13 cellular contexts compared by ENCODE assay signal in genomic region chr1:2106681-2107405, GRCh38.
"Had no signal": no experiment of that assay in that cellular context is flagged by ENCODE, and none has a peak within 500 bp of the region (broad histone marks: within the 10 kb centered on the region; RNA-seq: fewer than 3 reads in every experiment).

No MANE protein-coding gene starts in this region.

- ATAC-seq: pancreas had no signal

- H3K27ac Mint-ChIP-seq: activated B cell treated with CpG ODN at 0.5 μM for 24 hours; activated T-helper 1 cell treated with anti-CD3 and anti-CD28 coated beads, Interleukin-12 subunit alpha, Interleukin-12 subunit beta, Interleukin-2, Interleukin-4 antibody, amounts not matched to agents 30 ng/mL and 10 ng/mL and 1 ng/mL, durations not matched to agents 14 hours and 24 hours and 36 hours had no signal

- H3K27me3 ChIP-seq: pancreas had no signal

- H3K4me3 ChIP-seq: pancreas, SJCRH30, tibial nerve had no signal

- H3K9me3 Mint-ChIP-seq: activated B cell treated with CpG ODN at 0.5 μM for 24 hours; activated T-helper 1 cell treated with anti-CD3 and anti-CD28 coated beads, Interleukin-12 subunit alpha, Interleukin-12 subunit beta, Interleukin-2, Interleukin-4 antibody, amounts not matched to agents 30 ng/mL and 10 ng/mL and 1 ng/mL, durations not matched to agents 14 hours and 24 hours and 36 hours; neural crest cell had no signal

- H3K27ac ChIP-seq: pancreas, SJCRH30, tibial nerve had no signal

- DNase-seq: activated B cell treated with CpG ODN at 0.5 μM for 24 hours; activated CD4-positive, alpha-beta T cell treated with anti-CD3 and anti-CD28 coated beads for 48 hours; anterior cingulate cortex; cerebellar nuclear complex; erythroblast; islet precursor cell; stimulated activated naive CD4-positive, alpha-beta T cell; T-helper 2 cell had no signal

- H3K36me3 ChIP-seq: pancreas, SJCRH30, tibial nerve had no signal

- H3K9me3 ChIP-seq: pancreas, SJCRH30, tibial nerve had no signal

- H3K4me3 Mint-ChIP-seq: activated B cell treated with CpG ODN at 0.5 μM for 24 hours; activated T-helper 1 cell treated with anti-CD3 and anti-CD28 coated beads, Interleukin-12 subunit alpha, Interleukin-12 subunit beta, Interleukin-2, Interleukin-4 antibody, amounts not matched to agents 30 ng/mL and 10 ng/mL and 1 ng/mL, durations not matched to agents 14 hours and 24 hours and 36 hours; neural crest cell had no signal

- H3K27me3 Mint-ChIP-seq: activated B cell treated with CpG ODN at 0.5 μM for 24 hours had no signal

- H3K4me1 ChIP-seq: SJCRH30, tibial nerve had no signal
